ENCODE assay signal across 1 cellular context in the genomic region with DNA sequence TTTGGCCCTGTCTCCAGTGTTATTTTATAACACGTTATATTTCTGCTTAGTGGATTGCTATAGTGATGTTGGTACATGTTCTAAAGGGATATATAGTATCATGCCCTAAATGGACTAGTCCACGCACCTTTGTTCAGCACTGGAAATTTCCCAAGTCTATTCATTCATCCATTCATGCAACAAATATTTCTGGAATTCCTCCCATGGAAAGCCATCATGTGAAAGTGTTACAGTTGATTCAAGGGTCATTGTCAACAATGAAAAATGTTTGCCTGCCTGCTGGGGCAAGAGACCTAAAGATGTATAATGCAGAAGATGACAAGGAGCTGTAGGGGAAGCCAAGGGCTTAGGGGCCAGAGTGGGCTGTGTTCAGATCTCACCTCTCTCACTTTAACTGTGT.
TF ChIP-seq lines count a peak whose summit lies in the region.

No MANE protein-coding gene starts in this region.

TF ChIP-seq in HepG2, 621 proteins besides CTCF, POLR2A, EP300 and RAD21 (continued from another document and continues in another):
- TF ChIP-seq SMARCC2 (IDR thresholded peaks at IDR 0.05) = no peak
- TF ChIP-seq, protein P1, sequence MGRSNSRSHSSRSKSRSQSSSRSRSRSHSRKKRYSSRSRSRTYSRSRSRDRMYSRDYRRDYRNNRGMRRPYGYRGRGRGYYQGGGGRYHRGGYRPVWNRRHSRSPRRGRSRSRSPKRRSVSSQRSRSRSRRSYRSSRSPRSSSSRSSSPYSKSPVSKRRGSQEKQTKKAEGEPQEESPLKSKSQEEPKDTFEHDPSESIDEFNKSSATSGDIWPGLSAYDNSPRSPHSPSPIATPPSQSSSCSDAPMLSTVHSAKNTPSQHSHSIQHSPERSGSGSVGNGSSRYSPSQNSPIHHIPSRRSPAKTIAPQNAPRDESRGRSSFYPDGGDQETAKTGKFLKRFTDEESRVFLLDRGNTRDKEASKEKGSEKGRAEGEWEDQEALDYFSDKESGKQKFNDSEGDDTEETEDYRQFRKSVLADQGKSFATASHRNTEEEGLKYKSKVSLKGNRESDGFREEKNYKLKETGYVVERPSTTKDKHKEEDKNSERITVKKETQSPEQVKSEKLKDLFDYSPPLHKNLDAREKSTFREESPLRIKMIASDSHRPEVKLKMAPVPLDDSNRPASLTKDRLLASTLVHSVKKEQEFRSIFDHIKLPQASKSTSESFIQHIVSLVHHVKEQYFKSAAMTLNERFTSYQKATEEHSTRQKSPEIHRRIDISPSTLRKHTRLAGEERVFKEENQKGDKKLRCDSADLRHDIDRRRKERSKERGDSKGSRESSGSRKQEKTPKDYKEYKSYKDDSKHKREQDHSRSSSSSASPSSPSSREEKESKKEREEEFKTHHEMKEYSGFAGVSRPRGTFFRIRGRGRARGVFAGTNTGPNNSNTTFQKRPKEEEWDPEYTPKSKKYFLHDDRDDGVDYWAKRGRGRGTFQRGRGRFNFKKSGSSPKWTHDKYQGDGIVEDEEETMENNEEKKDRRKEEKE (IDR thresholded peaks at IDR 0.05) = no peak
- no peak for TF ChIP-seq CBX1 (IDR thresholded peaks at IDR 0.05; ENCODE audit: low read depth)
- no peak for TF ChIP-seq KMT2B (CRISPR knock-in tag; IDR thresholded peaks at IDR 0.05)
- TF ChIP-seq, protein P2, sequence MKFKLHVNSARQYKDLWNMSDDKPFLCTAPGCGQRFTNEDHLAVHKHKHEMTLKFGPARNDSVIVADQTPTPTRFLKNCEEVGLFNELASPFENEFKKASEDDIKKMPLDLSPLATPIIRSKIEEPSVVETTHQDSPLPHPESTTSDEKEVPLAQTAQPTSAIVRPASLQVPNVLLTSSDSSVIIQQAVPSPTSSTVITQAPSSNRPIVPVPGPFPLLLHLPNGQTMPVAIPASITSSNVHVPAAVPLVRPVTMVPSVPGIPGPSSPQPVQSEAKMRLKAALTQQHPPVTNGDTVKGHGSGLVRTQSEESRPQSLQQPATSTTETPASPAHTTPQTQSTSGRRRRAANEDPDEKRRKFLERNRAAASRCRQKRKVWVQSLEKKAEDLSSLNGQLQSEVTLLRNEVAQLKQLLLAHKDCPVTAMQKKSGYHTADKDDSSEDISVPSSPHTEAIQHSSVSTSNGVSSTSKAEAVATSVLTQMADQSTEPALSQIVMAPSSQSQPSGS (CRISPR knock-in tag; IDR thresholded peaks at IDR 0.05) = no peak
- TF ChIP-seq TARDBP (CRISPR knock-in tag; IDR thresholded peaks at IDR 0.05) = no peak
- TF ChIP-seq NCOR1 (IDR thresholded peaks at IDR 0.05; ENCODE audit: borderline replicate concordance, low read length) = no peak
- peak; percentile 32; the same call in 1 of the 2 replicates for TF ChIP-seq BCL6 (CRISPR knock-in tag; IDR thresholded peaks at IDR 0.05)
- TF ChIP-seq HOXA5 (CRISPR knock-in tag; IDR thresholded peaks at IDR 0.05) = no peak
- TF ChIP-seq SMAD3 (CRISPR knock-in tag; IDR thresholded peaks at IDR 0.05) = 0 out of 2 replicates have a peak, but pooled peaks have one; percentile 31
- TF ChIP-seq, protein P3, sequence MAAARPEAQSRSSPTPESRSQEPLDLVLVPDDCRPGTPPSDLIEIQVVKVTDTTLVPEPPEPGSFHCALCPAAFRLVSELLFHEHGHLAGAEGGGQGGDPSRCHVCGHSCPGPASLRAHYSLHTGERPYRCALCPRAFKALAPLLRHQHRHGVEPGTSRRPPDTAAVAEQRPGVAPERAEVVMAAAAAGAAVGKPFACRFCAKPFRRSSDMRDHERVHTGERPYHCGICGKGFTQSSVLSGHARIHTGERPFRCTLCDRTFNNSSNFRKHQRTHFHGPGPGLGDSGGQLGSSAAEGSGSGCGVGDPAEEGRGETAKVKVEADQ (CRISPR knock-in tag; IDR thresholded peaks at IDR 0.05; ENCODE audit: borderline replicate concordance) = no peak
- no peak for TF ChIP-seq KLF16 (CRISPR knock-in tag; IDR thresholded peaks at IDR 0.05)
- no peak for TF ChIP-seq POGZ (CRISPR knock-in tag; IDR thresholded peaks at IDR 0.05)
- TF ChIP-seq TCF12 (IDR thresholded peaks at IDR 0.05) = no peak
- TF ChIP-seq TCF12 (CRISPR knock-in tag; IDR thresholded peaks at IDR 0.05) = no peak
- no peak for TF ChIP-seq NFIB (CRISPR knock-in tag; IDR thresholded peaks at IDR 0.05; ENCODE audit: borderline replicate concordance)
- TF ChIP-seq ONECUT2 (CRISPR knock-in tag; IDR thresholded peaks at IDR 0.05) = no peak
- TF ChIP-seq MZF1 (CRISPR knock-in tag; IDR thresholded peaks at IDR 0.05; ENCODE audit: borderline replicate concordance) = no peak
- no peak for TF ChIP-seq NR1H2 (CRISPR knock-in tag; IDR thresholded peaks at IDR 0.05; ENCODE audit: borderline replicate concordance, low read depth)
- no peak for TF ChIP-seq HMG20B (CRISPR knock-in tag; conservative IDR thresholded peaks at IDR 0.05)
- TF ChIP-seq BRCA1 (CRISPR knock-in tag; IDR thresholded peaks at IDR 0.05) = no peak
- TF ChIP-seq, protein P4, sequence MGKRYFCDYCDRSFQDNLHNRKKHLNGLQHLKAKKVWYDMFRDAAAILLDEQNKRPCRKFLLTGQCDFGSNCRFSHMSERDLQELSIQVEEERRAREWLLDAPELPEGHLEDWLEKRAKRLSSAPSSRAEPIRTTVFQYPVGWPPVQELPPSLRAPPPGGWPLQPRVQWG (CRISPR knock-in tag; IDR thresholded peaks at IDR 0.05; ENCODE audit: borderline replicate concordance, low read depth) = no peak
- TF ChIP-seq ZNF607 (CRISPR knock-in tag; IDR thresholded peaks at IDR 0.05; ENCODE audit: borderline replicate concordance) = no peak
- TF ChIP-seq, protein P5, sequence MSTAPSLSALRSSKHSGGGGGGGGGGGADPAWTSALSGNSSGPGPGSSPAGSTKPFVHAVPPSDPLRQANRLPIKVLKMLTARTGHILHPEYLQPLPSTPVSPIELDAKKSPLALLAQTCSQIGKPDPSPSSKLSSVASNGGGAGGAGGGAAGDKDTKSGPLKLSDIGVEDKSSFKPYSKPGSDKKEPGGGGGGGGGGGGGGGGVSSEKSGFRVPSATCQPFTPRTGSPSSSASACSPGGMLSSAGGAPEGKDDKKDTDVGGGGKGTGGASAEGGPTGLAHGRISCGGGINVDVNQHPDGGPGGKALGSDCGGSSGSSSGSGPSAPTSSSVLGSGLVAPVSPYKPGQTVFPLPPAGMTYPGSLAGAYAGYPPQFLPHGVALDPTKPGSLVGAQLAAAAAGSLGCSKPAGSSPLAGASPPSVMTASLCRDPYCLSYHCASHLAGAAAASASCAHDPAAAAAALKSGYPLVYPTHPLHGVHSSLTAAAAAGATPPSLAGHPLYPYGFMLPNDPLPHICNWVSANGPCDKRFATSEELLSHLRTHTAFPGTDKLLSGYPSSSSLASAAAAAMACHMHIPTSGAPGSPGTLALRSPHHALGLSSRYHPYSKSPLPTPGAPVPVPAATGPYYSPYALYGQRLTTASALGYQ (CRISPR knock-in tag; IDR thresholded peaks at IDR 0.05) = no peak
- TF ChIP-seq STAG1 (CRISPR knock-in tag; IDR thresholded peaks at IDR 0.05) = no peak
- TF ChIP-seq ZNF552 (CRISPR knock-in tag; IDR thresholded peaks at IDR 0.05; ENCODE audit: borderline replicate concordance) = no peak
- TF ChIP-seq ASH2L (IDR thresholded peaks at IDR 0.05; ENCODE audit: insufficient read length, low read depth, low read length) = peak; percentile 33
- TF ChIP-seq RARA (CRISPR knock-in tag; IDR thresholded peaks at IDR 0.05) = no peak
- TF ChIP-seq SMC3 (IDR thresholded peaks at IDR 0.05; ENCODE audit: low read length) = no peak
- TF ChIP-seq, protein P6, sequence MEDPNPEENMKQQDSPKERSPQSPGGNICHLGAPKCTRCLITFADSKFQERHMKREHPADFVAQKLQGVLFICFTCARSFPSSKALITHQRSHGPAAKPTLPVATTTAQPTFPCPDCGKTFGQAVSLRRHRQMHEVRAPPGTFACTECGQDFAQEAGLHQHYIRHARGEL (CRISPR knock-in tag; IDR thresholded peaks at IDR 0.05) = no peak
- TF ChIP-seq, protein P7, sequence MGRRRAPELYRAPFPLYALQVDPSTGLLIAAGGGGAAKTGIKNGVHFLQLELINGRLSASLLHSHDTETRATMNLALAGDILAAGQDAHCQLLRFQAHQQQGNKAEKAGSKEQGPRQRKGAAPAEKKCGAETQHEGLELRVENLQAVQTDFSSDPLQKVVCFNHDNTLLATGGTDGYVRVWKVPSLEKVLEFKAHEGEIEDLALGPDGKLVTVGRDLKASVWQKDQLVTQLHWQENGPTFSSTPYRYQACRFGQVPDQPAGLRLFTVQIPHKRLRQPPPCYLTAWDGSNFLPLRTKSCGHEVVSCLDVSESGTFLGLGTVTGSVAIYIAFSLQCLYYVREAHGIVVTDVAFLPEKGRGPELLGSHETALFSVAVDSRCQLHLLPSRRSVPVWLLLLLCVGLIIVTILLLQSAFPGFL (CRISPR knock-in tag; IDR thresholded peaks at IDR 0.05) = no peak
- TF ChIP-seq, protein P8, sequence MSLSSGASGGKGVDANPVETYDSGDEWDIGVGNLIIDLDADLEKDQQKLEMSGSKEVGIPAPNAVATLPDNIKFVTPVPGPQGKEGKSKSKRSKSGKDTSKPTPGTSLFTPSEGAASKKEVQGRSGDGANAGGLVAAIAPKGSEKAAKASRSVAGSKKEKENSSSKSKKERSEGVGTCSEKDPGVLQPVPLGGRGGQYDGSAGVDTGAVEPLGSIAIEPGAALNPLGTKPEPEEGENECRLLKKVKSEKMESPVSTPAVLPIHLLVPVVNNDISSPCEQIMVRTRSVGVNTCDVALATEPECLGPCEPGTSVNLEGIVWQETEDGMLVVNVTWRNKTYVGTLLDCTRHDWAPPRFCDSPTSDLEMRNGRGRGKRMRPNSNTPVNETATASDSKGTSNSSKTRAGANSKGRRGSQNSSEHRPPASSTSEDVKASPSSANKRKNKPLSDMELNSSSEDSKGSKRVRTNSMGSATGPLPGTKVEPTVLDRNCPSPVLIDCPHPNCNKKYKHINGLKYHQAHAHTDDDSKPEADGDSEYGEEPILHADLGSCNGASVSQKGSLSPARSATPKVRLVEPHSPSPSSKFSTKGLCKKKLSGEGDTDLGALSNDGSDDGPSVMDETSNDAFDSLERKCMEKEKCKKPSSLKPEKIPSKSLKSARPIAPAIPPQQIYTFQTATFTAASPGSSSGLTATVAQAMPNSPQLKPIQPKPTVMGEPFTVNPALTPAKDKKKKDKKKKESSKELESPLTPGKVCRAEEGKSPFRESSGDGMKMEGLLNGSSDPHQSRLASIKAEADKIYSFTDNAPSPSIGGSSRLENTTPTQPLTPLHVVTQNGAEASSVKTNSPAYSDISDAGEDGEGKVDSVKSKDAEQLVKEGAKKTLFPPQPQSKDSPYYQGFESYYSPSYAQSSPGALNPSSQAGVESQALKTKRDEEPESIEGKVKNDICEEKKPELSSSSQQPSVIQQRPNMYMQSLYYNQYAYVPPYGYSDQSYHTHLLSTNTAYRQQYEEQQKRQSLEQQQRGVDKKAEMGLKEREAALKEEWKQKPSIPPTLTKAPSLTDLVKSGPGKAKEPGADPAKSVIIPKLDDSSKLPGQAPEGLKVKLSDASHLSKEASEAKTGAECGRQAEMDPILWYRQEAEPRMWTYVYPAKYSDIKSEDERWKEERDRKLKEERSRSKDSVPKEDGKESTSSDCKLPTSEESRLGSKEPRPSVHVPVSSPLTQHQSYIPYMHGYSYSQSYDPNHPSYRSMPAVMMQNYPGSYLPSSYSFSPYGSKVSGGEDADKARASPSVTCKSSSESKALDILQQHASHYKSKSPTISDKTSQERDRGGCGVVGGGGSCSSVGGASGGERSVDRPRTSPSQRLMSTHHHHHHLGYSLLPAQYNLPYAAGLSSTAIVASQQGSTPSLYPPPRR (CRISPR knock-in tag; IDR thresholded peaks at IDR 0.05; ENCODE audit: borderline replicate concordance) = no peak
- TF ChIP-seq, protein P9, sequence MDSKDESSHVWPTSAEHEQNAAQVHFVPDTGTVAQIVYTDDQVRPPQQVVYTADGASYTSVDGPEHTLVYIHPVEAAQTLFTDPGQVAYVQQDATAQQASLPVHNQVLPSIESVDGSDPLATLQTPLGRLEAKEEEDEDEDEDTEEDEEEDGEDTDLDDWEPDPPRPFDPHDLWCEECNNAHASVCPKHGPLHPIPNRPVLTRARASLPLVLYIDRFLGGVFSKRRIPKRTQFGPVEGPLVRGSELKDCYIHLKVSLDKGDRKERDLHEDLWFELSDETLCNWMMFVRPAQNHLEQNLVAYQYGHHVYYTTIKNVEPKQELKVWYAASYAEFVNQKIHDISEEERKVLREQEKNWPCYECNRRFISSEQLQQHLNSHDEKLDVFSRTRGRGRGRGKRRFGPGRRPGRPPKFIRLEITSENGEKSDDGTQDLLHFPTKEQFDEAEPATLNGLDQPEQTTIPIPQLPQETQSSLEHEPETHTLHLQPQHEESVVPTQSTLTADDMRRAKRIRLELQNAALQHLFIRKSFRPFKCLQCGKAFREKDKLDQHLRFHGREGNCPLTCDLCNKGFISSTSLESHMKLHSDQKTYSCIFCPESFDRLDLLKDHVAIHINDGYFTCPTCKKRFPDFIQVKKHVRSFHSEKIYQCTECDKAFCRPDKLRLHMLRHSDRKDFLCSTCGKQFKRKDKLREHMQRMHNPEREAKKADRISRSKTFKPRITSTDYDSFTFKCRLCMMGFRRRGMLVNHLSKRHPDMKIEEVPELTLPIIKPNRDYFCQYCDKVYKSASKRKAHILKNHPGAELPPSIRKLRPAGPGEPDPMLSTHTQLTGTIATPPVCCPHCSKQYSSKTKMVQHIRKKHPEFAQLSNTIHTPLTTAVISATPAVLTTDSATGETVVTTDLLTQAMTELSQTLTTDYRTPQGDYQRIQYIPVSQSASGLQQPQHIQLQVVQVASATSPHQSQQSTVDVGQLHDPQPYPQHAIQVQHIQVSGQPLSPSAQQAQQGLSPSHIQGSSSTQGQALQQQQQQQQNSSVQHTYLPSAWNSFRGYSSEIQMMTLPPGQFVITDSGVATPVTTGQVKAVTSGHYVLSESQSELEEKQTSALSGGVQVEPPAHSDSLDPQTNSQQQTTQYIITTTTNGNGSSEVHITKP (CRISPR knock-in tag; IDR thresholded peaks at IDR 0.05; ENCODE audit: low read depth) = peak; percentile 90
- TF ChIP-seq ZNF235 (CRISPR knock-in tag; IDR thresholded peaks at IDR 0.05; ENCODE audit: borderline replicate concordance) = no peak
- no peak for TF ChIP-seq TBX3 (IDR thresholded peaks at IDR 0.05; ENCODE audit: borderline replicate concordance)
- TF ChIP-seq, protein P10, sequence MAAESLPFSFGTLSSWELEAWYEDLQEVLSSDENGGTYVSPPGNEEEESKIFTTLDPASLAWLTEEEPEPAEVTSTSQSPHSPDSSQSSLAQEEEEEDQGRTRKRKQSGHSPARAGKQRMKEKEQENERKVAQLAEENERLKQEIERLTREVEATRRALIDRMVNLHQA (CRISPR knock-in tag; IDR thresholded peaks at IDR 0.05) = no peak
- no peak for TF ChIP-seq MED1 (CRISPR knock-in tag; IDR thresholded peaks at IDR 0.05)
- peak; percentile 45; the same call in 1 of the 2 replicates for TF ChIP-seq FOXA1 (IDR thresholded peaks at IDR 0.05)
- TF ChIP-seq FOXA1 (CRISPR knock-in tag; IDR thresholded peaks at IDR 0.05) = peak; percentile 75
- TF ChIP-seq SOX5 (CRISPR knock-in tag; IDR thresholded peaks at IDR 0.05; ENCODE audit: borderline replicate concordance) = peak; percentile 80; the same call in 1 of the 2 replicates
- TF ChIP-seq NCOA1 (CRISPR knock-in tag; IDR thresholded peaks at IDR 0.05) = no peak
- no peak for TF ChIP-seq ZFP1 (CRISPR knock-in tag; IDR thresholded peaks at IDR 0.05)
